14 cellular contexts compared by ENCODE assay signal in genomic region chr1:43711524-43712386, GRCh38. TPM values are rescaled to one million over a fixed set of nuclear protein-coding genes. Genes with fewer than 3 reads are reported as not detected.
DNase-seq lines count a peak whose midpoint lies in the region; ATAC-seq, FAIRE-seq and TF ChIP-seq lines count a peak whose summit lies in the region.
"Had no signal": no experiment of that assay in that cellular context is flagged by ENCODE, and none has a peak within 500 bp of the region (broad histone marks: within the 10 kb centered on the region; RNA-seq: fewer than 3 reads in every experiment).

No MANE protein-coding gene starts in this region.

- POLR2A ChIA-PET in Caco-2 (lab: Charles Lee), result no interaction called here

- H3K27me3 ChIP-seq in bronchial epithelial cell (ENCODE audit: control insufficient read depth, insufficient read depth, low read length), result no peaks in the 10 kb centered on the region
- no peaks in the 10 kb centered on the region for H3K27me3 ChIP-seq in Caco-2 (replicated peaks; ENCODE audit: control insufficient read depth, insufficient read depth, low read length)
- H3K27me3 ChIP-seq: heart left ventricle had no signal

- H3K36me3 ChIP-seq in bronchial epithelial cell (ENCODE audit: control insufficient read depth, insufficient read depth, low read length) (no peaks in the 10 kb centered on the region), Caco-2 (ENCODE audit: control insufficient read depth, insufficient read depth, low read length) (no peaks in the 10 kb centered on the region)

- no peaks in the 10 kb centered on the region for H3K9me3 Mint-ChIP-seq in Caco-2 (ENCODE audit: unreplicated experiment)

- no peaks in the 10 kb centered on the region for H3K27me3 Mint-ChIP-seq in Caco-2 (ENCODE audit: insufficient read depth, unreplicated experiment)

- peak; percentile 52 for DNase-seq in AG09319 (ENCODE audit: extremely low read depth, low read depth)
- peak; percentile 53 for DNase-seq in HTR-8/SVneo (ENCODE audit: insufficient read length, low spot score)
- peak; percentile 94 for DNase-seq in bronchial epithelial cell (ENCODE audit: low read depth)
- peak; percentile 59 for DNase-seq in kidney glomerular epithelial cell (lab: John Stamatoyannopoulos, UW)
- no peak for DNase-seq in NCI-H1092 treated with DMSO at 0.1 percent for 48 hours (lab: John Stamatoyannopoulos, UW)
- DNase-seq in Caco-2, result no peak
- no peak for DNase-seq in globus pallidus (ENCODE audit: low spot score)
- DNase-seq: activated T-cell treated with anti-CD3 and anti-CD28 coated beads for 4 hours; heart left ventricle; midbrain; NCI-H1436 treated with DMSO at 0.1 percent for 48 hours; small intestine; stimulated activated CD8-positive, alpha-beta memory T cell treated with anti-CD3 and anti-CD28 coated beads, Interleukin-4, amount 100 ng/mL, for 48 hours had no signal

- H3K4me1 ChIP-seq in Caco-2, result peaks cover 9% of the 10 kb centered on the region

- no peak overlapping the region for H3K27ac Mint-ChIP-seq in Caco-2 (ENCODE audit: unreplicated experiment)

- FAIRE-seq in HTR-8/SVneo (lab: Jason Lieb, UNC), result no peak
- FAIRE-seq in bronchial epithelial cell (lab: Jason Lieb, UNC), result no peak
- FAIRE-seq: small intestine had no signal

- CTCF ChIA-PET in Caco-2 (lab: Charles Lee), result no interaction called here

- H3K4me3 Mint-ChIP-seq in Caco-2 (ENCODE audit: unreplicated experiment), result no peak overlapping the region

- no peaks in the 10 kb centered on the region for H3K9me3 ChIP-seq in Caco-2
- H3K9me3 ChIP-seq: heart left ventricle had no signal

- H3K4me3 ChIP-seq in bronchial epithelial cell (ENCODE audit: low read depth, low read length) (no peak overlapping the region), Caco-2 (ENCODE audit: low read depth, low read length) (no peak overlapping the region)
- H3K4me3 ChIP-seq: heart left ventricle had no signal

- H3K4me1 Mint-ChIP-seq in Caco-2 (ENCODE audit: low read depth, unreplicated experiment), result peaks cover 7% of the 10 kb centered on the region

- intact Hi-C loops in Caco-2 (cut with micrococcal nuclease; ENCODE audit: unreplicated experiment), result no loop called here

- no peak for ATAC-seq in GM18873 (IDR thresholded peaks at IDR 0.05; ENCODE audit: low FRiP score, unreplicated experiment)
- ATAC-seq: heart left ventricle had no signal

- TF ChIP-seq CTCF in AG09319 (IDR thresholded peaks at IDR 0.05; ENCODE audit: low read depth, low read length) (no peak), bronchial epithelial cell (IDR thresholded peaks at IDR 0.05; ENCODE audit: insufficient read depth, low read length, severe bottlenecking) (no peak), Caco-2 (IDR thresholded peaks at IDR 0.05; ENCODE audit: insufficient read depth in 1 of 2, low read depth in 1 of 2, low read length in 1 of 2, severe bottlenecking in 1 of 2, unreplicated experiment in 1 of 2) (no peak)

- peaks cover 12% of the 10 kb centered on the region for H3K36me3 Mint-ChIP-seq in Caco-2 (ENCODE audit: insufficient read depth, unreplicated experiment)

- no TSS peak for BruUV-seq in Caco-2 (replicated peaks; lab: Mats Ljungman, UMichigan)

RNA-seq across cellular contexts. Expression of gene ST3GAL3, which starts 4.4 kb away (rescaled TPM):
- total RNA-seq in bronchial epithelial cell (6.7 and 10.3 TPM in 2 replicates), Caco-2 (2022) (5.4 and 5.6 TPM in 2 replicates)

Comparison
In these comparisons a context has a peak if more than half of its experiments do, and no peak if none do; other contexts are left out.
1. DNase-seq: peak in AG09319 (single experiment), HTR-8/SVneo (single experiment), bronchial epithelial cell (single experiment) and kidney glomerular epithelial cell (single experiment); none in NCI-H1092 treated with DMSO at 0.1 percent for 48 hours (single experiment), Caco-2 (0 of 2) and globus pallidus (single experiment).